ENCODE assay signal across 9 cellular contexts in the genomic region with DNA sequence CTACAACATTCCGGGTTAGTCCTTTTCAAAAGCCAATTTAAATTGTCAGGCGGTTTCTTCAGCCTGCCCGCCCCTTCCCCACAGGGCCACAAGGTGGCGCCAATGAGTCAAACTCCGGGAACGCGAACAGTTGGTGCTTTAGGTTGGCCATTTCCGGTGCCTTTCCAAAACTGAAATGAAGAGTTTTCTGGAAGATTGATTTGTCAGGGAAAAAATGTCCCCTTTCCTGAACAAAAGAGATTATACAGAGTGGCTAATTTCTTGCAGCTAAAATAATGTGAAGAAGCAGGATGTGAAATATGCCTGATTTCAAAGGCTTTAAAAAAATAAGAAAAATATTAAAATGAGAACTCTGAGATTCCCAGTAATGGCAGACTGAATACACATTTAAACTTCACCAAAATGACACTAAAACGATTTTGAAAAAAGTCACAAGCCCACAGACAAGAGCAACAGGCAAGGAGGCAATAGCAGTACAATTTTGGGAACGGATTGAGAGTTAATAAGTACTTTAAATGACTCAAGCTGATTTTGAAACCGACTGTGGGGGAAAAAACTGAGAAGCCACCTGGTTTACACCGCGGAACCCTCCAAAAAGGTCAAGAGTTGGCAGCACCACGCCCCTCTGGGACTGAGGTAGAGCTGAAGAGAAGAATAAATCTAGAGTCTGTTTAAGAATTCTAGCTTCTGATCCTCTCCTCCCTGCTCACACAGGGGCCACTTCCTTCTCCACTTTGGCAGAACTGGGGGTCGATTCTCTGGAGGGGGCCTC. TPM values are rescaled to one million over a fixed set of nuclear protein-coding genes. Genes with fewer than 3 reads are reported as not detected.
DNase-seq lines count a peak whose midpoint lies in the region; ATAC-seq and TF ChIP-seq lines count a peak whose summit lies in the region.
"Had no signal": no experiment of that assay in that cellular context is flagged by ENCODE, and none has a peak within 500 bp of the region (broad histone marks: within the 10 kb centered on the region; RNA-seq: fewer than 3 reads in every experiment).

No MANE protein-coding gene starts in this region.

- H3K79me2 ChIP-seq in GM23338 (replicated peaks; ENCODE audit: insufficient read depth) (no peaks in the 10 kb centered on the region), MM.1S (ENCODE audit: low read length) (no peaks in the 10 kb centered on the region)

- H3K9me3 ChIP-seq in MM.1S (replicated peaks; ENCODE audit: insufficient read depth, low read length) = no peaks in the 10 kb centered on the region

- H3K4me1 Mint-ChIP-seq in GM23338 = peaks cover 47% of the 10 kb centered on the region
- peaks cover 16% of the 10 kb centered on the region for H3K4me1 Mint-ChIP-seq in activated naive CD8-positive, alpha-beta T cell treated with anti-CD3 and anti-CD28 coated beads for 36 hours

- peaks cover 35% of the 10 kb centered on the region for H3K4me1 ChIP-seq in GM23338 (ENCODE audit: insufficient read depth)
- H3K4me1 ChIP-seq in MM.1S (ENCODE audit: low read length) = no peaks in the 10 kb centered on the region

- TF ChIP-seq CTCF in GM23338 (conservative IDR thresholded peaks at IDR 0.05; ENCODE audit: low read depth in 2 of 2) (peak; percentile 95 to 100), MM.1S (IDR thresholded peaks at IDR 0.05; ENCODE audit: low read length) (peak; percentile 98)

- H3K4me2 ChIP-seq in GM23338 (peak overlapping the region; percentile 45; the same call in 1 of the 2 replicates), MM.1S (ENCODE audit: low read depth, low read length) (peak overlapping the region; percentile 15; the same call in 1 of the 2 replicates)

- H3K27me3 Mint-ChIP-seq in GM23338 (ENCODE audit: insufficient read depth, low read depth, poor library complexity) = peaks cover 5% of the 10 kb centered on the region
- H3K27me3 Mint-ChIP-seq in activated naive CD8-positive, alpha-beta T cell treated with anti-CD3 and anti-CD28 coated beads for 36 hours = no peaks in the 10 kb centered on the region

- H3K27ac Mint-ChIP-seq in GM23338 = no peak overlapping the region
- H3K27ac Mint-ChIP-seq in activated naive CD8-positive, alpha-beta T cell treated with anti-CD3 and anti-CD28 coated beads for 36 hours = no peak overlapping the region

- no peaks in the 10 kb centered on the region for H3K36me3 Mint-ChIP-seq in GM23338 (ENCODE audit: low read depth)
- H3K36me3 Mint-ChIP-seq in activated naive CD8-positive, alpha-beta T cell treated with anti-CD3 and anti-CD28 coated beads for 36 hours = peaks cover 5% of the 10 kb centered on the region

- no peak overlapping the region for H2AFZ ChIP-seq in GM23338
- H2AFZ ChIP-seq in MM.1S (ENCODE audit: low read length) = no peak overlapping the region

- H3K27me3 ChIP-seq in GM23338 (ENCODE audit: insufficient read depth) (no peaks in the 10 kb centered on the region), MM.1S (replicated peaks; ENCODE audit: insufficient read depth, low read length) (no peaks in the 10 kb centered on the region)

- H3K27ac ChIP-seq in GM23338 (ENCODE audit: low read depth) (no peak overlapping the region), MM.1S (ENCODE audit: low read length) (no peak overlapping the region)

- peak; percentile 74 for DNase-seq in EL
- DNase-seq in GM23338 (ENCODE audit: low spot score) = peak; percentile 81
- DNase-seq in MM.1S = peak; percentile 67
- DNase-seq in SW 1271 (lab: John Stamatoyannopoulos, UW) = peak; percentile 41 to 71
- DNase-seq in activated naive CD8-positive, alpha-beta T cell treated with anti-CD3 and anti-CD28 coated beads for 36 hours = peak; percentile 74
- peak; percentile 79 for DNase-seq in left cardiac atrium
- peak; percentile 88 for DNase-seq in sciatic nerve (ENCODE audit: low spot score)

- ATAC-seq in GM23338 (peak; percentile 46), left cardiac atrium (peak; percentile 78 to 80), sciatic nerve (peak; percentile 84), GM19328 (IDR thresholded peaks at IDR 0.05; ENCODE audit: unreplicated experiment) (no peak)

- no peaks in the 10 kb centered on the region; the same call in none of the 2 replicates for H4K20me1 ChIP-seq in GM23338 (replicated peaks; ENCODE audit: insufficient read depth)
- no peaks in the 10 kb centered on the region for H4K20me1 ChIP-seq in MM.1S (ENCODE audit: insufficient read depth, low read length)

- H3K4me3 ChIP-seq in GM23338 (no peak overlapping the region), MM.1S (ENCODE audit: low read length) (no peak overlapping the region)

- H3K9ac ChIP-seq in MM.1S (ENCODE audit: low read length) = no peak overlapping the region

- no peak overlapping the region for H3K4me3 Mint-ChIP-seq in GM23338
- no peak overlapping the region for H3K4me3 Mint-ChIP-seq in activated naive CD8-positive, alpha-beta T cell treated with anti-CD3 and anti-CD28 coated beads for 36 hours

- no peaks in the 10 kb centered on the region for H3K9me3 Mint-ChIP-seq in GM23338
- no peaks in the 10 kb centered on the region for H3K9me3 Mint-ChIP-seq in activated naive CD8-positive, alpha-beta T cell treated with anti-CD3 and anti-CD28 coated beads for 36 hours

- H3K36me3 ChIP-seq in GM23338 (ENCODE audit: insufficient read depth) (no peaks in the 10 kb centered on the region), MM.1S (replicated peaks; ENCODE audit: insufficient read depth, low read length) (no peaks in the 10 kb centered on the region)

- 0 out of 2 replicates have a peak, but pooled peaks cover 4% of the 10 kb centered on the region for H3F3A ChIP-seq in GM23338 (replicated peaks; ENCODE audit: low read depth)
- H3F3A ChIP-seq in MM.1S (ENCODE audit: insufficient read depth, low read length) = no peaks in the 10 kb centered on the region

- intact Hi-C loops in left cardiac atrium (cut with DNase I) (loop anchor here in 1 of 2 donors (2.0 kb wide), 1 partner anchor 58 kb away; no protein-coding TSS in a partner anchor), sciatic nerve (cut with DNase I) (no loop called here)

- H3K9me2 ChIP-seq in GM23338 (ENCODE audit: insufficient read depth) (no peaks in the 10 kb centered on the region), MM.1S (replicated peaks; ENCODE audit: insufficient read depth, low read length) (no peaks in the 10 kb centered on the region)

TF ChIP-seq in GM23338, 12 proteins besides CTCF, POLR2A, EP300 and RAD21 (continues in another document):
- TF ChIP-seq ZNF114 (CRISPR knock-in tag; IDR thresholded peaks at IDR 0.05) = no peak
- no peak for TF ChIP-seq STAT1 (IDR thresholded peaks at IDR 0.05; ENCODE audit: unreplicated experiment)
- TF ChIP-seq CREB1 (CRISPR knock-in tag; IDR thresholded peaks at IDR 0.05; ENCODE audit: low read depth) = no peak
- no peak for TF ChIP-seq EZH2phosphoT487 (IDR thresholded peaks at IDR 0.05; ENCODE audit: unreplicated experiment)
- no peak for TF ChIP-seq JUNB (IDR thresholded peaks at IDR 0.05; ENCODE audit: unreplicated experiment)
- TF ChIP-seq ETS1 (IDR thresholded peaks at IDR 0.05) = peak; percentile 39; the same call in 1 of the 2 replicates

RNA-seq across cellular contexts. Expression of gene SLC46A2, which starts 45.7 kb away (rescaled TPM):
- not detected in 2 replicates for total RNA-seq in GM23338 (2014; rRNA removed; shearing (Covaris generic))
- 0.11 TPM in 1 of 2 replicates, not detected in the other for polyA plus RNA-seq in GM23338 (2016; fragmentation: Nextera tagmentation; extraction: Ambion mirVana)
- total RNA-seq in activated naive CD8-positive, alpha-beta T cell treated with anti-CD3 and anti-CD28 coated beads for 36 hours = not detected
- total RNA-seq in left cardiac atrium (not detected), sciatic nerve (0.27 TPM)
- total RNA-seq: glomerular endothelial cell had no signal
